15 cellular contexts compared by ENCODE assay signal in the genomic region with DNA sequence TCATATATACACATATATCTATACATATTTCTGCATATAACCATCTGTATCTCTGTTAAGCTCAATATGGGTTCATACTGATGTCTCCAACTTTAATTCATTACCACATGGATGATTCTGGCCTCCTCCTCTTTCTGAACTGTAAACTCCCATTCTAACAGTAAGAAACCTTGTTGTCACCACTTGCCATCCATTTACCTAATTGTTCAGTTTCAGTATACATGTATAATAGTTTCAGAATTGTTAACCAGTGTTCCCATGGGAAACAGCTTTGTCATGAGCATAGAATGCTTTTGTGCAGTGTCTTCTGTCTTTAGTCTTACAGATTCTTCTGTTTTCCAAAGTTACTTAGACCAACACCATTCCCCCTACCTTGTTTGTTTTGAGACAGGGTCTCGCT. TPM values are rescaled to one million over a fixed set of nuclear protein-coding genes. Genes with fewer than 3 reads are reported as not detected.
DNase-seq lines count a peak whose midpoint lies in the region; ATAC-seq, FAIRE-seq and TF ChIP-seq lines count a peak whose summit lies in the region.
"Had no signal": no experiment of that assay in that cellular context is flagged by ENCODE, and none has a peak within 500 bp of the region (broad histone marks: within the 10 kb centered on the region; RNA-seq: fewer than 3 reads in every experiment).

No MANE protein-coding gene starts in this region.

- no peaks in the 10 kb centered on the region for H4K20me1 ChIP-seq in hepatocyte (ENCODE audit: insufficient read depth, poor library complexity, severe bottlenecking)

- no peaks in the 10 kb centered on the region for H3K27me3 ChIP-seq in hepatocyte
- H3K27me3 ChIP-seq: cardiac muscle cell, ovary had no signal

- no peaks in the 10 kb centered on the region for H3K9me3 Mint-ChIP-seq in natural killer cell
- H3K9me3 Mint-ChIP-seq: activated B cell treated with CpG ODN at 0.5 μM for 24 hours, memory B cell had no signal

- TF ChIP-seq CTCF in natural killer cell (IDR thresholded peaks at IDR 0.05): no peak
- TF ChIP-seq CTCF in hepatocyte (IDR thresholded peaks at IDR 0.05; ENCODE audit: poor library complexity): no peak

- 62% methylated on average over 1 of the region's 1 CpG for WGBS in hepatocyte (ENCODE audit: low lambda C conversion rate, missing lambda C conversion rate)

- DNase-seq in GM12892 (ENCODE audit: insufficient read length): no peak
- DNase-seq in nucleus accumbens (lab: John Stamatoyannopoulos, UW): no peak
- no peak for DNase-seq in natural killer cell
- DNase-seq in GOT3 (lab: John Stamatoyannopoulos, UW): no peak
- no peak for DNase-seq in hepatocyte (ENCODE audit: low spot score)
- DNase-seq: activated B cell treated with CpG ODN at 0.5 μM for 24 hours, AML-193, DMS79, Karpas-422, ovary had no signal

- H3K36me3 ChIP-seq in hepatocyte (replicated peaks; ENCODE audit: insufficient read depth, low read depth): no peaks in the 10 kb centered on the region
- H3K36me3 ChIP-seq: cardiac muscle cell, ovary had no signal

- no peaks in the 10 kb centered on the region for H3K4me1 ChIP-seq in hepatocyte (ENCODE audit: insufficient read depth)

- ATAC-seq in GM19328 (IDR thresholded peaks at IDR 0.05; ENCODE audit: unreplicated experiment): peak; percentile 75
- ATAC-seq in HG02763 (IDR thresholded peaks at IDR 0.05; ENCODE audit: unreplicated experiment): peak; percentile 73
- peak; percentile 87 for ATAC-seq in HG03457 (IDR thresholded peaks at IDR 0.05; ENCODE audit: unreplicated experiment)
- no peak for ATAC-seq in natural killer cell

- H3K4me3 Mint-ChIP-seq in natural killer cell: no peak overlapping the region
- H3K4me3 Mint-ChIP-seq: activated B cell treated with CpG ODN at 0.5 μM for 24 hours, memory B cell had no signal

- H3K4me2 ChIP-seq in hepatocyte: no peak overlapping the region

- H3K27ac Mint-ChIP-seq in natural killer cell: no peak overlapping the region
- H3K27ac Mint-ChIP-seq: activated B cell treated with CpG ODN at 0.5 μM for 24 hours, memory B cell had no signal

- H3K27me3 Mint-ChIP-seq in natural killer cell (ENCODE audit: low read depth in 2 of 2): no peaks in the 10 kb centered on the region
- H3K27me3 Mint-ChIP-seq: activated B cell treated with CpG ODN at 0.5 μM for 24 hours, memory B cell had no signal

- no peak overlapping the region for H2AFZ ChIP-seq in hepatocyte

- intact Hi-C loops in natural killer cell (cut with micrococcal nuclease): no loop called here

- H3K9me2 ChIP-seq in hepatocyte (replicated peaks; ENCODE audit: insufficient read depth): no peaks in the 10 kb centered on the region

- no peak for TF ChIP-seq POLR2A in GM12892 (IDR thresholded peaks at IDR 0.05; ENCODE audit: low read depth, low read length)

- H3K9me3 ChIP-seq in hepatocyte (ENCODE audit: low read depth): no peaks in the 10 kb centered on the region
- H3K9me3 ChIP-seq: ovary had no signal

- H3K79me2 ChIP-seq in hepatocyte: no peaks in the 10 kb centered on the region

- H3K36me3 Mint-ChIP-seq in natural killer cell: no peaks in the 10 kb centered on the region

- H3K4me1 Mint-ChIP-seq in natural killer cell: no peaks in the 10 kb centered on the region
- H3K4me1 Mint-ChIP-seq: activated B cell treated with CpG ODN at 0.5 μM for 24 hours, memory B cell had no signal

- peak; percentile 74 for FAIRE-seq in GM12892 (lab: Jason Lieb, UNC)

- no peak overlapping the region for H3K27ac ChIP-seq in hepatocyte
- H3K27ac ChIP-seq: cardiac muscle cell, ovary had no signal

- no peak overlapping the region for H3K4me3 ChIP-seq in hepatocyte
- H3K4me3 ChIP-seq: cardiac muscle cell, ovary had no signal

RNA-seq across cellular contexts. Expression of a gene that starts 35.9 kb away (rescaled TPM):
- polyA plus RNA-seq in GM12892 (2012; ENCODE audit: missing spikeins): 5.4 TPM
- total RNA-seq in natural killer cell: 10 to 100 TPM; 17.1 to 24.0 (median 19.3) TPM
- total RNA-seq in hepatocyte: 12.8 and 21.6 TPM in 2 replicates
- polyA plus RNA-seq in hepatocyte: 9.6 and 11.2 TPM in 2 replicates

RNA-seq across cellular contexts. Expression of a gene that starts 47.4 kb away (rescaled TPM):
- polyA plus RNA-seq in GM12892 (2012; ENCODE audit: missing spikeins): 10.5 TPM
- total RNA-seq in natural killer cell: 10 to 100 TPM; 18.2 to 22.2 (median 21.4) TPM
- 20.7 and 25.1 TPM in 2 replicates for total RNA-seq in hepatocyte
- 10.2 and 11.9 TPM in 2 replicates for polyA plus RNA-seq in hepatocyte

Comparison
In these comparisons a context has a peak if more than half of its experiments do, and no peak if none do; other contexts are left out.
1. ATAC-seq: peak in GM19328 (single experiment), HG02763 (single experiment) and HG03457 (single experiment); none in natural killer cell (0 of 3).